ENCODE assay signal across 1 cellular context in genomic region chr2:6909431-6910385, GRCh38.
TF ChIP-seq lines count a peak whose summit lies in the region.

No MANE protein-coding gene starts in this region.

TF ChIP-seq in GM23338, 12 proteins besides CTCF, POLR2A, EP300 and RAD21 (continued from another document):
- no peak for TF ChIP-seq ZNF462 (CRISPR knock-in tag; IDR thresholded peaks at IDR 0.05)
TF ChIP-seq in GM23338: peak in this region for 0.
